ENCODE assay signal across 1 cellular context in the genomic region with DNA sequence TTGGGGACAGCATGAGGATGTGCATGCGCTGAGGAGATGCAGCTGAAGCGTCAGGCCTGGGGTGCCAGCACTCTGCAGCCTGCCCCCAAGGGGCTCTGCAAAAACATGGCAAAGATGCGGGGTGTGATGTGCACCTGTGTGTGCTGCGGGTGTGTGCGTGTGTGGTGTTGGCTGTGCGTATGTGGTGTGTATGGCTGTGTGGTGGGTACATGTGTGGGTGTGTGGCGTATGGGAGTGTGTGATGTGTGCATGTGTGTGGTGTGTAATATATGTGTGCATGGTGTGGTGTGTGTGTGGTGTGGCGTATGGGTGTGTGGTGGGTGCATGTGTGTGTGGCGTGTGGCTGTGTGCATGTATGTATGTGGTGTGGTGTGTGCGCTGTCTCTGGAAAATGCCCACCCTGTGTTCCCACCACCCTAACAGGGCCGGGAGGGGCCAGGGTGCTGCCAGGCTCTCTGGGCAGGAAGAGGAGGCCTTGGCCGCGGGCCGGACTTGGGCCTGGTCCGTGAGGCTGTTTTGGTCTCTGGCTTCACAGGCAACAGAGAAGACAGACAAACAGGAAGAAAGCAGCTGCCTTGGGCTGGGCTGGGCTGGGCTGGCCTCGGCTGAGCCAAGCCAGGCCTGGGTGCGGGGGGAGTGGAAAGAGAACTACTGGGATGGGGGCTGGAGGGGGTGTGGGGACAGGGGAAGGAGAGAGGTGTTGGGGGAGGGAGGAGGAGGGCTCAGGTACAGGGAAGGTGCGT.
TF ChIP-seq lines count a peak whose summit lies in the region.

No MANE protein-coding gene starts in this region.

TF ChIP-seq in K562, 482 proteins besides CTCF, POLR2A, EP300 and RAD21:
- TF ChIP-seq, protein P1, sequence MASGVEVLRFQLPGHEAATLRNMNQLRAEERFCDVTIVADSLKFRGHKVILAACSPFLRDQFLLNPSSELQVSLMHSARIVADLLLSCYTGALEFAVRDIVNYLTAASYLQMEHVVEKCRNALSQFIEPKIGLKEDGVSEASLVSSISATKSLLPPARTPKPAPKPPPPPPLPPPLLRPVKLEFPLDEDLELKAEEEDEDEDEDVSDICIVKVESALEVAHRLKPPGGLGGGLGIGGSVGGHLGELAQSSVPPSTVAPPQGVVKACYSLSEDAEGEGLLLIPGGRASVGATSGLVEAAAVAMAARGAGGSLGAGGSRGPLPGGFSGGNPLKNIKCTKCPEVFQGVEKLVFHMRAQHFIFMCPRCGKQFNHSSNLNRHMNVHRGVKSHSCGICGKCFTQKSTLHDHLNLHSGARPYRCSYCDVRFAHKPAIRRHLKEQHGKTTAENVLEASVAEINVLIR (CRISPR knock-in tag; IDR thresholded peaks at IDR 0.05) = no peak
- TF ChIP-seq ZNF766 (CRISPR knock-in tag; conservative IDR thresholded peaks at IDR 0.05) (no peak), CHD4 (IDR thresholded peaks at IDR 0.05; ENCODE audit: insufficient read depth, insufficient replicate concordance, low read depth, low read length, poor library complexity, severe bottlenecking) (no peak), ZSCAN29 (IDR thresholded peaks at IDR 0.05) (no peak), NR3C1 (CRISPR knock-in tag; IDR thresholded peaks at IDR 0.05) (0 out of 2 replicates have a peak, but pooled peaks have one; percentile 16), ZNF444 (CRISPR knock-in tag; IDR thresholded peaks at IDR 0.05) (no peak), POLR2G (IDR thresholded peaks at IDR 0.05; ENCODE audit: low read depth, low read length) (peak; percentile 64), NFE2L1 (tag; IDR thresholded peaks at IDR 0.05; ENCODE audit: borderline replicate concordance, low read depth) (no peak), PURB (CRISPR knock-in tag; IDR thresholded peaks at IDR 0.05; ENCODE audit: low read depth) (no peak), ZC3H4 (CRISPR knock-in tag; IDR thresholded peaks at IDR 0.05; ENCODE audit: borderline replicate concordance) (0 out of 2 replicates have a peak, but pooled peaks have one; percentile 35), CCAR2 (IDR thresholded peaks at IDR 0.05; ENCODE audit: low read depth, low read length) (0 out of 2 replicates have a peak, but pooled peaks have one; percentile 67), TSC22D4 (tag; IDR thresholded peaks at IDR 0.05) (no peak), ZNF184 (CRISPR knock-in tag; IDR thresholded peaks at IDR 0.05) (no peak), MCM3 (IDR thresholded peaks at IDR 0.05) (no peak)
- TF ChIP-seq, protein P2, sequence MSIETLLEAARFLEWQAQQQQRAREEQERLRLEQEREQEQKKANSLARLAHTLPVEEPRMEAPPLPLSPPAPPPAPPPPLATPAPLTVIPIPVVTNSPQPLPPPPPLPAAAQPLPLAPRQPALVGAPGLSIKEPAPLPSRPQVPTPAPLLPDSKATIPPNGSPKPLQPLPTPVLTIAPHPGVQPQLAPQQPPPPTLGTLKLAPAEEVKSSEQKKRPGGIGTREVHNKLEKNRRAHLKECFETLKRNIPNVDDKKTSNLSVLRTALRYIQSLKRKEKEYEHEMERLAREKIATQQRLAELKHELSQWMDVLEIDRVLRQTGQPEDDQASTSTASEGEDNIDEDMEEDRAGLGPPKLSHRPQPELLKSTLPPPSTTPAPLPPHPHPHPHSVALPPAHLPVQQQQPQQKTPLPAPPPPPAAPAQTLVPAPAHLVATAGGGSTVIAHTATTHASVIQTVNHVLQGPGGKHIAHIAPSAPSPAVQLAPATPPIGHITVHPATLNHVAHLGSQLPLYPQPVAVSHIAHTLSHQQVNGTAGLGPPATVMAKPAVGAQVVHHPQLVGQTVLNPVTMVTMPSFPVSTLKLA (conservative IDR thresholded peaks at IDR 0.05) = no peak
- TF ChIP-seq, protein P3, sequence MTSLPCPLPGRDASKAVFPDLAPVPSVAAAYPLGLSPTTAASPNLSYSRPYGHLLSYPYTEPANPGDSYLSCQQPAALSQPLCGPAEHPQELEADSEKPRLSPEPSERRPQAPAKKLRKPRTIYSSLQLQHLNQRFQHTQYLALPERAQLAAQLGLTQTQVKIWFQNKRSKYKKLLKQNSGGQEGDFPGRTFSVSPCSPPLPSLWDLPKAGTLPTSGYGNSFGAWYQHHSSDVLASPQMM (CRISPR knock-in tag; IDR thresholded peaks at IDR 0.05) = no peak
TF ChIP-seq in K562: peak in this region for 4.
